20 cellular contexts compared by ENCODE assay signal in the genomic region with DNA sequence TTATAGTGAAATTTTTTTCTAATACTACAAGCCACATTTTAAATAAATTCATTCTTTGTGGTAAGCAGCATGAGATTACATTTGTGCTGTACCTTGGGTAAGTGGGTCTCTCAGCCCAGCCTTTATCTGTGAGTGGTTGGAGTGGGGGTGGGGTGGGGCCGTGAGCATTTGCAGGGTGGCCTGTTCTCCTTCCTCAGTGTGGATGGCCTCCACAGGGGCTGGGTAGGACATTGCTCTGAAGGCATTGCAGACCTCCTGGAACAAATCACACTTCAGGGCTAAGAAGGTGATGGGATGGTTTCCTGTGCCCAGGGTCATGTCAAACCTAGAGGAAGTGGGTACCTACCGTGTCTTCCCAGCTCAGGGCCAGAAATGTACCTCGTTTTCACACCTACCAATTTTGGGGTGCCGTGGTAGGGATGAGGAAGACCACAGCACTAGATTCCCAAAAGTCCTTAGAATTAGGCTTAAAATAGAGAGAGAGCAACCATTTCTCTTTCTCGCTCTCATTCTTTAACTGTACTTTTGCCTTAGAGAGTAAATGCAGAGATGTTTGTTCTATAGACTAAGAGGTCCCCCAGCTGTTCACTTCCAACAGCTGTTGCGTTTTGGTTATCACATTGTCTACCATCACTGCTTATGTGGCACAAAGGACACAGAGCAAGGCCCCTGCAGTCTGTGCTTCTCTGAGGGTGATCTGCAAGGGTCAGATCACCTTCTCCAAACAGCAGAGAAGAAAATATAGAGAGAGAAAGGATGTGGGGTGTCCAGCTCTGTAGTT.
DNase-seq lines count a peak whose midpoint lies in the region; ATAC-seq and TF ChIP-seq lines count a peak whose summit lies in the region.
"Had no signal": no experiment of that assay in that cellular context is flagged by ENCODE, and none has a peak within 500 bp of the region (broad histone marks: within the 10 kb centered on the region; RNA-seq: fewer than 3 reads in every experiment).

No MANE protein-coding gene starts in this region.

- H3K27ac ChIP-seq in Karpas-422 (ENCODE audit: low read length), result no peak overlapping the region
- no peak overlapping the region for H3K27ac ChIP-seq in lower lobe of right lung
- H3K27ac ChIP-seq: spleen had no signal

- H3K36me3 Mint-ChIP-seq in type B pancreatic cell (peaks cover 65% of the 10 kb centered on the region), T-helper 17 cell (ENCODE audit: low read depth) (no peaks in the 10 kb centered on the region)
- H3K36me3 Mint-ChIP-seq: CD8-positive, alpha-beta memory T cell; stimulated activated naive B cell treated with anti-CD40 and anti-IgM and Interleukin-4, amounts not matched to agents 10 μg/mL and 1 μg/mL and 100 μg/mL, for 72 hours had no signal

- H3K4me1 ChIP-seq in Karpas-422 (ENCODE audit: low read length), result no peaks in the 10 kb centered on the region
- H3K4me1 ChIP-seq in lower lobe of right lung, result peaks cover 54% of the 10 kb centered on the region
- H3K4me1 ChIP-seq: spleen had no signal

- H3K36me3 ChIP-seq in Karpas-422 (ENCODE audit: insufficient read depth, low read length), result no peaks in the 10 kb centered on the region
- H3K36me3 ChIP-seq in lower lobe of right lung, result peaks cover 79% of the 10 kb centered on the region

- H3K27ac Mint-ChIP-seq in type B pancreatic cell (peak overlapping the region; percentile 40), T-helper 17 cell (no peak overlapping the region)
- H3K27ac Mint-ChIP-seq: activated CD4-positive, alpha-beta T cell treated with anti-CD3 and anti-CD28 coated beads for 36 hours; activated naive CD4-positive, alpha-beta T cell treated with anti-CD3 and anti-CD28 coated beads for 36 hours; activated T-cell treated with anti-CD3 and anti-CD28 coated beads, Interleukin-2, amount 50 U/mL, for 72 hours; CD8-positive, alpha-beta memory T cell; naive thymus-derived CD8-positive, alpha-beta T cell; stimulated activated naive B cell treated with anti-CD40 and anti-IgM and Interleukin-4, amounts not matched to agents 10 μg/mL and 1 μg/mL and 100 μg/mL, for 72 hours had no signal

- intact Hi-C loops in lower lobe of right lung (cut with DNase I), result no loop called here

- H3K9me3 Mint-ChIP-seq in type B pancreatic cell, result no peaks in the 10 kb centered on the region
- H3K9me3 Mint-ChIP-seq: activated naive CD4-positive, alpha-beta T cell treated with anti-CD3 and anti-CD28 coated beads for 36 hours; activated T-cell treated with anti-CD3 and anti-CD28 coated beads, Interleukin-2, amount 50 U/mL, for 72 hours; CD8-positive, alpha-beta memory T cell; naive thymus-derived CD8-positive, alpha-beta T cell; stimulated activated naive B cell treated with anti-CD40 and anti-IgM and Interleukin-4, amounts not matched to agents 10 μg/mL and 1 μg/mL and 100 μg/mL, for 72 hours had no signal

- ATAC-seq in lower lobe of right lung (peak; percentile 43 to 54), T-helper 17 cell (no peak), HG02981 (IDR thresholded peaks at IDR 0.05; ENCODE audit: unreplicated experiment) (no peak)
- ATAC-seq: activated CD4-positive, alpha-beta T cell treated with anti-CD3 and anti-CD28 coated beads for 36 hours; activated T-cell treated with anti-CD3 and anti-CD28 coated beads, Interleukin-2, amount 50 U/mL, for 72 hours; naive thymus-derived CD8-positive, alpha-beta T cell; stimulated activated naive B cell treated with anti-CD40 and anti-IgM and Interleukin-4, amounts not matched to agents 10 μg/mL and 1 μg/mL and 100 μg/mL, for 72 hours had no signal

- TF ChIP-seq CTCF in choroid plexus epithelial cell (conservative IDR thresholded peaks at IDR 0.05; ENCODE audit: low read depth, low read length) (peak; percentile 33), lower lobe of right lung (IDR thresholded peaks at IDR 0.05) (no peak), type B pancreatic cell (conservative IDR thresholded peaks at IDR 0.05) (no peak)

- H3K79me2 ChIP-seq in Karpas-422 (ENCODE audit: low read length), result no peaks in the 10 kb centered on the region

- H3K4me3 Mint-ChIP-seq in type B pancreatic cell (no peak overlapping the region), T-helper 17 cell (no peak overlapping the region)
- H3K4me3 Mint-ChIP-seq: activated CD4-positive, alpha-beta T cell treated with anti-CD3 and anti-CD28 coated beads for 36 hours; activated naive CD4-positive, alpha-beta T cell treated with anti-CD3 and anti-CD28 coated beads for 36 hours; activated T-cell treated with anti-CD3 and anti-CD28 coated beads, Interleukin-2, amount 50 U/mL, for 72 hours; CD8-positive, alpha-beta memory T cell; naive thymus-derived CD8-positive, alpha-beta T cell; stimulated activated naive B cell treated with anti-CD40 and anti-IgM and Interleukin-4, amounts not matched to agents 10 μg/mL and 1 μg/mL and 100 μg/mL, for 72 hours had no signal

- no peaks in the 10 kb centered on the region for H4K20me1 ChIP-seq in Karpas-422 (ENCODE audit: insufficient read depth, low read depth, low read length)

- H3K9ac ChIP-seq in Karpas-422 (ENCODE audit: low read length), result no peak overlapping the region

- H3K4me2 ChIP-seq in Karpas-422 (ENCODE audit: low read depth, low read length, poor library complexity, severe bottlenecking), result no peak overlapping the region

- peak; percentile 6 for DNase-seq in Karpas-422
- DNase-seq in choroid plexus epithelial cell (ENCODE audit: low read depth), result peak; percentile 21
- no peak for DNase-seq in lower lobe of right lung
- no peak for DNase-seq in type B pancreatic cell (ENCODE audit: extremely low spot score, unreplicated experiment)
- no peak for DNase-seq in HuH-7 (ENCODE audit: low spot score)
- DNase-seq in T-helper 17 cell, result no peak
- DNase-seq: activated CD4-positive, alpha-beta T cell treated with anti-CD3 and anti-CD28 coated beads for 36 hours; activated naive CD4-positive, alpha-beta T cell treated with anti-CD3 and anti-CD28 coated beads for 36 hours; activated T-cell treated with anti-CD3 and anti-CD28 coated beads, Interleukin-2, amount 50 U/mL, for 72 hours; amygdala; CD8-positive, alpha-beta memory T cell; DMS153; naive thymus-derived CD8-positive, alpha-beta T cell; NCI-H1092; NCI-H1930; NCI-H526 treated with DMSO at 0.1 percent for 48 hours; spleen; stimulated activated CD4-positive, alpha-beta T cell treated with anti-CD3 and anti-CD28 coated beads, Interleukin-4, amount 100 ng/mL, for 1 hour; stimulated activated naive B cell treated with anti-CD40 and anti-IgM and Interleukin-4, amounts not matched to agents 10 μg/mL and 1 μg/mL and 100 μg/mL, for 72 hours had no signal

- H3K9me3 ChIP-seq in Karpas-422 (ENCODE audit: low read length), result no peaks in the 10 kb centered on the region
- H3K9me3 ChIP-seq in lower lobe of right lung, result no peaks in the 10 kb centered on the region
- no peaks in the 10 kb centered on the region for H3K9me3 ChIP-seq in T-helper 17 cell (ENCODE audit: control insufficient read depth, low read length, poor library complexity, severe bottlenecking)
- H3K9me3 ChIP-seq: spleen had no signal

- no peaks in the 10 kb centered on the region for H3K9me2 ChIP-seq in Karpas-422 (replicated peaks; ENCODE audit: insufficient read depth, low read length)

- H3K27me3 ChIP-seq in Karpas-422 (ENCODE audit: low read length) (no peaks in the 10 kb centered on the region), lower lobe of right lung (ENCODE audit: low read depth) (no peaks in the 10 kb centered on the region)
- H3K27me3 ChIP-seq: spleen had no signal

- peaks cover 39% of the 10 kb centered on the region for H3K4me1 Mint-ChIP-seq in type B pancreatic cell (ENCODE audit: unreplicated experiment)
- H3K4me1 Mint-ChIP-seq in T-helper 17 cell, result no peaks in the 10 kb centered on the region
- H3K4me1 Mint-ChIP-seq: CD8-positive, alpha-beta memory T cell; stimulated activated naive B cell treated with anti-CD40 and anti-IgM and Interleukin-4, amounts not matched to agents 10 μg/mL and 1 μg/mL and 100 μg/mL, for 72 hours had no signal

- H3K4me3 ChIP-seq in Karpas-422 (ENCODE audit: low read length), result no peak overlapping the region
- no peak overlapping the region for H3K4me3 ChIP-seq in choroid plexus epithelial cell (ENCODE audit: low read depth, low read length)
- H3K4me3 ChIP-seq in lower lobe of right lung, result no peak overlapping the region
- H3K4me3 ChIP-seq: spleen had no signal

- H3K27me3 Mint-ChIP-seq in type B pancreatic cell, result no peaks in the 10 kb centered on the region
- peaks cover 25% of the 10 kb centered on the region for H3K27me3 Mint-ChIP-seq in T-helper 17 cell
- H3K27me3 Mint-ChIP-seq: CD8-positive, alpha-beta memory T cell; stimulated activated naive B cell treated with anti-CD40 and anti-IgM and Interleukin-4, amounts not matched to agents 10 μg/mL and 1 μg/mL and 100 μg/mL, for 72 hours had no signal

- no peak overlapping the region for H2AFZ ChIP-seq in Karpas-422 (ENCODE audit: low read length)

Comparison
In these comparisons a context has a peak if more than half of its experiments do, and no peak if none do; other contexts are left out.
1. DNase-seq: peak in Karpas-422 (single experiment) and choroid plexus epithelial cell (single experiment); none in lower lobe of right lung (single experiment), type B pancreatic cell (single experiment), HuH-7 (single experiment) and T-helper 17 cell (0 of 3).
2. ATAC-seq: peak in lower lobe of right lung (2 of 2); none in T-helper 17 cell (single experiment) and HG02981 (single experiment).